In genomic region chr4:54589586-54589985, GRCh38 we compare ENCODE assay signal across 8 cellular contexts.
"Had no signal": no experiment of that assay in that cellular context is flagged by ENCODE, and none has a peak within 500 bp of the region (broad histone marks: within the 10 kb centered on the region; RNA-seq: fewer than 3 reads in every experiment).

No MANE protein-coding gene starts in this region.

- DNase-seq: GM23248, GOT3, H9, HCEC 1CT, IMR-90, KG1 had no signal

- H3K27ac ChIP-seq: GM23248 had no signal

- H3K9me3 Mint-ChIP-seq: H9 had no signal

- H3K27ac Mint-ChIP-seq: H9 had no signal

- H2AFZ ChIP-seq: GM23248 had no signal

- H3K4me3 ChIP-seq: GM23248, K562 had no signal

- FAIRE-seq: HTR-8/SVneo, K562 had no signal

- H3K9ac ChIP-seq: GM23248 had no signal

- H3K4me3 Mint-ChIP-seq: H9 had no signal
